Comparison of ENCODE assay signal across 14 cellular contexts in the genomic region with DNA sequence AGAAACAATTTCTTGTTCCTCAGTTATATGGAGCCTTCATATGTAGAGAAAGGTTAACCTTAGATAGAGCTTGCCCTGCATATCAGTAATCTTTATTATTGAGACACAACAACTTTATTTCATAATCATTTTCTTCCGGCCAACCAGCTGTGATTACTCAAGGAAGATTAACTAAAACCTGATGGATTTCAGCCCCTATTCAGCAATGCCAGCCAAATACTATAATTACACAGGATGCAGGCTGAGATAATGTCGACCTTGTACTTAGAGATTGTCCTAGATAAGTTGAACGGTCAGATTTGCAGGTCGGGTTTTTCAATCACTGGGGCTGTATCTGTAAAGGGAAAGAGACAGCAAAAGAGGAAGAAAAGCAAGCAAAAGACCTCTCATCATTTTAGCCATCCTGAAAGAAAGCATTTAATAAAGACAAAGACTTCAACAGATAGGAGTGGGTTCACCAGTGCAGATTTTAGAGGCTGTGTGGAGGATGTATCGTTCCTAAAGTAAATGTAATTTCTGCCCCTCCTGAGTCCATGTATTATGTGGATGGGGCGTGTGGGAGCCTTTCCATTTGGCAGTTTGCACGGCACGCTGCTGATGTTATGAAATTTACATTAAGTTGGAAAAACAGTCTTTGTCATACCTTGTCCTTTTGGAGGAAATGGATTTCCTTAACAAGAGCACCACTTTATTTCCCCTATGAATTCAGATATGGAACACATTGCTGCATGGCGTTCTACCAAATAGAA.
DNase-seq lines count a peak whose midpoint lies in the region; ATAC-seq, FAIRE-seq and TF ChIP-seq lines count a peak whose summit lies in the region.
"Had no signal": no experiment of that assay in that cellular context is flagged by ENCODE, and none has a peak within 500 bp of the region (broad histone marks: within the 10 kb centered on the region; RNA-seq: fewer than 3 reads in every experiment).

No MANE protein-coding gene starts in this region.

- H3K9ac ChIP-seq in parathyroid adenoma: no peak overlapping the region
- H3K9ac ChIP-seq: KMS-11 had no signal

- no peaks in the 10 kb centered on the region for H3K27me3 ChIP-seq in SJCRH30
- no peaks in the 10 kb centered on the region for H3K27me3 ChIP-seq in parathyroid adenoma (ENCODE audit: control insufficient read depth, insufficient read depth, low read length)

- peak overlapping the region; percentile 53 for H3K27ac ChIP-seq in SJCRH30
- peak overlapping the region; percentile 70 for H3K27ac ChIP-seq in parathyroid adenoma
- H3K27ac ChIP-seq: KMS-11 had no signal

- FAIRE-seq in D721Med (lab: Jason Lieb, UNC): peak; percentile 80
- FAIRE-seq: colon had no signal

- no peak for ATAC-seq in GM21717 (IDR thresholded peaks at IDR 0.05; ENCODE audit: unreplicated experiment)

- H2AFZ ChIP-seq in parathyroid adenoma: peak overlapping the region; percentile 36

- no peak overlapping the region for H3K4me2 ChIP-seq in parathyroid adenoma (ENCODE audit: low read length)
- H3K4me2 ChIP-seq: KMS-11 had no signal

- H3K4me3 ChIP-seq in SJCRH30: peak overlapping the region; percentile 15
- no peak overlapping the region for H3K4me3 ChIP-seq in parathyroid adenoma (ENCODE audit: low read depth, low read length)
- H3K4me3 ChIP-seq: HAP-1 had no signal

- H3K36me3 ChIP-seq in SJCRH30 (no peaks in the 10 kb centered on the region), parathyroid adenoma (ENCODE audit: control insufficient read depth, insufficient read depth, low read length) (no peaks in the 10 kb centered on the region)
- H3K36me3 ChIP-seq: HAP-1 had no signal

- H3K4me1 ChIP-seq in SJCRH30 (peaks cover 22% of the 10 kb centered on the region), parathyroid adenoma (peaks cover 8% of the 10 kb centered on the region)
- H3K4me1 ChIP-seq: HAP-1 had no signal

- no peaks in the 10 kb centered on the region for H3K79me2 ChIP-seq in parathyroid adenoma

- TF ChIP-seq CTCF in D721Med (IDR thresholded peaks at IDR 0.05; ENCODE audit: insufficient read depth, missing control alignments) (no peak), parathyroid adenoma (IDR thresholded peaks at IDR 0.05) (no peak)

- H3K9me3 ChIP-seq in SJCRH30 (replicated peaks) (no peaks in the 10 kb centered on the region), parathyroid adenoma (ENCODE audit: control insufficient read depth, low read length) (no peaks in the 10 kb centered on the region)
- H3K9me3 ChIP-seq: HAP-1 had no signal

- DNase-seq in D721Med (ENCODE audit: insufficient read length, low spot score) (peak; percentile 27), SJCRH30 (peak; percentile 33 to 76), glomerular visceral epithelial cell (ENCODE audit: extremely low spot score) (peak; percentile 3), inferior parietal cortex (ENCODE audit: extremely low spot score) (no peak), hepatic stellate cell (ENCODE audit: low spot score) (no peak), AML-193 (lab: John Stamatoyannopoulos, UW) (no peak)
- DNase-seq: activated CD4-positive, alpha-beta T cell treated with anti-CD3 and anti-CD28 coated beads for 48 hours; activated effector memory CD4-positive, alpha-beta T cell treated with anti-CD3 and anti-CD28 coated beads, Interleukin-2, amount 50 U/mL, for 16 hours; NCI-H345 had no signal

Comparison
In these comparisons a context has a peak if more than half of its experiments do, and no peak if none do; other contexts are left out.
1. DNase-seq: peak in D721Med (single experiment), SJCRH30 (2 of 2) and glomerular visceral epithelial cell (single experiment); none in inferior parietal cortex (single experiment), hepatic stellate cell (single experiment) and AML-193 (0 of 2).